In the genomic region with DNA sequence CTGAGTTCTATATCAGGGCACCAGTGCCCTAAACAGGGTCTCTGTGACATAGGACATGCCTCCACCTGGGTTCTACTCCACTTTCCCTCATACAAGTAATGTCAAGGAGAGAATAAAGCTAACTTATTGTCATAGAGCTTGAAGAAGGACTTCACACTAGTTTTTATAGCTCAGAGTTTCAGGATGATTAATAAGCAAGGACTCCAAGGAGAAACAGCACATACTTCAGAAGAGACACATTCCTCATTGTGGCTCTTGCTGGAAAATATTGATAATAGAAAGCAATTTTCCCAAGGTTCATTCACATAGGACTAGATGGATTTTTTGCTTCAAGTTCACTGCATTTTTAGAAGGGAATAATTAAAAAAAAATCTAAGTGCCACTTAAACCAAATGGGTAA, we compare ENCODE assay signal across 14 cellular contexts.
DNase-seq lines count a peak whose midpoint lies in the region; ATAC-seq and TF ChIP-seq lines count a peak whose summit lies in the region.
"Had no signal": no experiment of that assay in that cellular context is flagged by ENCODE, and none has a peak within 500 bp of the region (broad histone marks: within the 10 kb centered on the region; RNA-seq: fewer than 3 reads in every experiment).

No MANE protein-coding gene starts in this region.

- H3K27me3 ChIP-seq in mesenchymal stem cell (ENCODE audit: control insufficient read depth in 1 of 2, insufficient read depth in 1 of 2, low read length in 2 of 2) (no peaks in the 10 kb centered on the region), smooth muscle cell (ENCODE audit: low read depth) (no peaks in the 10 kb centered on the region)
- H3K27me3 ChIP-seq in CD8-positive, alpha-beta memory T cell (ENCODE audit: insufficient read depth, low read length, poor library complexity, severe bottlenecking): no peaks in the 10 kb centered on the region

- H3K36me3 ChIP-seq in mesenchymal stem cell (ENCODE audit: control insufficient read depth in 1 of 2, insufficient read depth in 2 of 2, low read depth in 1 of 2, low read length in 2 of 2): no peaks in the 10 kb centered on the region
- no peaks in the 10 kb centered on the region for H3K36me3 ChIP-seq in smooth muscle cell (ENCODE audit: low read depth)
- H3K36me3 ChIP-seq in CD8-positive, alpha-beta memory T cell (ENCODE audit: insufficient read depth, low read length): no peaks in the 10 kb centered on the region

- H3K4ac ChIP-seq in mesenchymal stem cell (ENCODE audit: low read depth in 1 of 2, low read length in 2 of 2): no peak overlapping the region

- CTCF ChIA-PET in CD8-positive, alpha-beta memory T cell (lab: Charles Lee): no interaction called here

- H3K4me1 ChIP-seq in mesenchymal stem cell (ENCODE audit: control insufficient read depth, insufficient read depth, low read depth, low read length): peaks cover 2% of the 10 kb centered on the region
- H3K4me1 ChIP-seq in smooth muscle cell (ENCODE audit: low read depth): no peaks in the 10 kb centered on the region
- no peaks in the 10 kb centered on the region for H3K4me1 ChIP-seq in CD8-positive, alpha-beta memory T cell (ENCODE audit: insufficient read depth, low read length)

- ATAC-seq in GM18868 (IDR thresholded peaks at IDR 0.05; ENCODE audit: unreplicated experiment): no peak
- ATAC-seq in GM19463 (IDR thresholded peaks at IDR 0.05; ENCODE audit: unreplicated experiment): no peak

- H3K27ac ChIP-seq in mesenchymal stem cell (ENCODE audit: low read length, poor library complexity, severe bottlenecking): no peak overlapping the region
- no peak overlapping the region for H3K27ac ChIP-seq in smooth muscle cell (ENCODE audit: low read depth)
- H3K27ac ChIP-seq in CD8-positive, alpha-beta memory T cell (ENCODE audit: low read depth, low read length): no peak overlapping the region
- H3K27ac ChIP-seq: KMS-11 had no signal

- no peak overlapping the region for H2AFZ ChIP-seq in mesenchymal stem cell (ENCODE audit: low read depth, low read length)
- no peak overlapping the region for H2AFZ ChIP-seq in smooth muscle cell (ENCODE audit: low read depth)

- no peak overlapping the region for H3K18ac ChIP-seq in mesenchymal stem cell (ENCODE audit: low read depth in 1 of 2, low read length in 2 of 2)

- H3K14ac ChIP-seq in mesenchymal stem cell (ENCODE audit: low read length in 2 of 2): no peak overlapping the region

- H4K91ac ChIP-seq in mesenchymal stem cell (ENCODE audit: low read length): no peak overlapping the region

- peaks cover 3% of the 10 kb centered on the region for H3F3A ChIP-seq in smooth muscle cell (ENCODE audit: low read depth)

- H3K4me2 ChIP-seq in mesenchymal stem cell (ENCODE audit: low read length, poor library complexity, severe bottlenecking) (no peak overlapping the region), smooth muscle cell (peak overlapping the region; percentile 51)
- H3K4me2 ChIP-seq: KMS-11 had no signal

- no peak overlapping the region for H2BK5ac ChIP-seq in mesenchymal stem cell (ENCODE audit: low read depth, low read length, poor library complexity, severe bottlenecking)

- no peak overlapping the region for H3K4me3 ChIP-seq in mesenchymal stem cell (ENCODE audit: insufficient read depth in 1 of 2, low read depth in 1 of 2, low read length in 2 of 2)
- H3K4me3 ChIP-seq in smooth muscle cell: no peak overlapping the region
- no peak overlapping the region for H3K4me3 ChIP-seq in CD8-positive, alpha-beta memory T cell (ENCODE audit: low read length)

- H3K4me1 Mint-ChIP-seq in CD8-positive, alpha-beta memory T cell: no peaks in the 10 kb centered on the region

- no peak for TF ChIP-seq CTCF in smooth muscle cell (IDR thresholded peaks at IDR 0.05; ENCODE audit: borderline replicate concordance, insufficient read depth, poor library complexity, severe bottlenecking)

- no peak overlapping the region for H2BK12ac ChIP-seq in mesenchymal stem cell (ENCODE audit: low read length in 2 of 2)

- H2AK5ac ChIP-seq in mesenchymal stem cell (ENCODE audit: low read length, severe bottlenecking): no peak overlapping the region

- peaks cover 0 to 10% (median 4%) of the 10 kb centered on the region in 5 donors for H3K9me3 Mint-ChIP-seq in CD8-positive, alpha-beta memory T cell

- no peaks in the 10 kb centered on the region for H4K20me1 ChIP-seq in smooth muscle cell (ENCODE audit: low read depth)

- no peak overlapping the region for H2BK120ac ChIP-seq in mesenchymal stem cell (ENCODE audit: low read depth, low read length)

- H3K79me2 ChIP-seq in smooth muscle cell (ENCODE audit: low read depth): no peaks in the 10 kb centered on the region

- no peak overlapping the region for H2BK15ac ChIP-seq in mesenchymal stem cell (ENCODE audit: low read depth, poor library complexity, severe bottlenecking)

- no peak overlapping the region for H3K23ac ChIP-seq in mesenchymal stem cell (ENCODE audit: low read length in 2 of 2)

- H3K36me3 Mint-ChIP-seq in CD8-positive, alpha-beta memory T cell: no peaks in the 10 kb centered on the region

- no peak overlapping the region for H4K8ac ChIP-seq in mesenchymal stem cell (ENCODE audit: low read length)

- H3K79me1 ChIP-seq in mesenchymal stem cell (replicated peaks; ENCODE audit: low read length, poor library complexity, severe bottlenecking): no peaks in the 10 kb centered on the region

- no peak overlapping the region for H3K4me3 Mint-ChIP-seq in CD8-positive, alpha-beta memory T cell

- H3K27ac Mint-ChIP-seq in CD8-positive, alpha-beta memory T cell: no peak overlapping the region

- H3K9me3 ChIP-seq in mesenchymal stem cell (ENCODE audit: control insufficient read depth, low read length) (peaks cover 5% of the 10 kb centered on the region), smooth muscle cell (replicated peaks; ENCODE audit: low read depth) (no peaks in the 10 kb centered on the region)
- H3K9me3 ChIP-seq in CD8-positive, alpha-beta memory T cell (ENCODE audit: low read length): no peaks in the 10 kb centered on the region

- no peaks in the 10 kb centered on the region for H3K27me3 Mint-ChIP-seq in CD8-positive, alpha-beta memory T cell

- POLR2A ChIA-PET in CD8-positive, alpha-beta memory T cell (lab: Charles Lee): no interaction called here

- H3K9ac ChIP-seq in mesenchymal stem cell (ENCODE audit: low read length) (no peak overlapping the region), smooth muscle cell (ENCODE audit: low read depth) (no peak overlapping the region)
- H3K9ac ChIP-seq: KMS-11 had no signal

- peak; percentile 2 for DNase-seq in GM03348 (ENCODE audit: low spot score)
- DNase-seq in astrocyte of the hippocampus (ENCODE audit: low read depth, low spot score): peak; percentile 36
- peak; percentile 2 for DNase-seq in mesenchymal stem cell
- no peak for DNase-seq in smooth muscle cell (lab: John Stamatoyannopoulos, UW; ENCODE audit: unreplicated experiment)
- DNase-seq in CD8-positive, alpha-beta memory T cell: no peak
- no peak for DNase-seq in mesenteric fat pad (ENCODE audit: low spot score)
- DNase-seq: C1 segment of cervical spinal cord, DMS153, MM.1S, NCI-H1105, NCI-H1694 treated with DMSO at 0.1 percent for 48 hours had no signal

Comparison
In these comparisons a context has a peak if more than half of its experiments do, and no peak if none do; other contexts are left out.
1. DNase-seq: peak in GM03348 (single experiment), astrocyte of the hippocampus (single experiment) and mesenchymal stem cell (single experiment); none in smooth muscle cell (single experiment), CD8-positive, alpha-beta memory T cell (0 of 5) and mesenteric fat pad (single experiment).